In genomic region chr4:80322716-80323115, GRCh38 we compare ENCODE assay signal across 11 cellular contexts. TPM values are rescaled to one million over a fixed set of nuclear protein-coding genes. Genes with fewer than 3 reads are reported as not detected.
DNase-seq lines count a peak whose midpoint lies in the region; ATAC-seq, FAIRE-seq and TF ChIP-seq lines count a peak whose summit lies in the region.
"Had no signal": no experiment of that assay in that cellular context is flagged by ENCODE, and none has a peak within 500 bp of the region (broad histone marks: within the 10 kb centered on the region; RNA-seq: fewer than 3 reads in every experiment).

No MANE protein-coding gene starts in this region.

- H3K27ac ChIP-seq in RWPE1: no peak overlapping the region

- H3K9me3 Mint-ChIP-seq in activated T-helper 17 cell treated with anti-CD3 and anti-CD28 coated beads, Interleukin-2, amount 50 U/mL, for 72 hours: no peaks in the 10 kb centered on the region

- no peaks in the 10 kb centered on the region for H3K36me3 Mint-ChIP-seq in activated T-helper 17 cell treated with anti-CD3 and anti-CD28 coated beads, Interleukin-2, amount 50 U/mL, for 72 hours (ENCODE audit: low read depth)

- H3K4me1 Mint-ChIP-seq in activated T-helper 17 cell treated with anti-CD3 and anti-CD28 coated beads, Interleukin-2, amount 50 U/mL, for 72 hours: no peaks in the 10 kb centered on the region

- POLR2A ChIA-PET in RWPE1 (lab: Yijun Ruan, JAX; ENCODE audit: low non-redundant PET): no interaction called here

- CTCF ChIA-PET in RWPE1 (lab: Yijun Ruan, JAX): interaction anchor here (0.5 to 1.2 kb wide), 11 partner anchors 12 to 120 kb away, joined by 3 to 19 read pairs (median 4); partner anchors contain the start of genes CFAP299 and FGF5

- no peak overlapping the region for H3K27ac Mint-ChIP-seq in activated T-helper 17 cell treated with anti-CD3 and anti-CD28 coated beads, Interleukin-2, amount 50 U/mL, for 72 hours

- FAIRE-seq in H54 (lab: Jason Lieb, UNC): peak; percentile 91

- H3K27me3 Mint-ChIP-seq in activated T-helper 17 cell treated with anti-CD3 and anti-CD28 coated beads, Interleukin-2, amount 50 U/mL, for 72 hours: peaks cover 9% of the 10 kb centered on the region

- no peak for TF ChIP-seq CTCF in RWPE1 (conservative IDR thresholded peaks at IDR 0.05; ENCODE audit: low read depth)

- no peak for TF ChIP-seq POLR2A in H54 (IDR thresholded peaks at IDR 0.05; ENCODE audit: low read depth, low read length)

- no peak for ATAC-seq in activated T-helper 17 cell treated with anti-CD3 and anti-CD28 coated beads, Interleukin-2, amount 50 U/mL, for 72 hours (replicated peaks)
- ATAC-seq in GM19452 (IDR thresholded peaks at IDR 0.05; ENCODE audit: unreplicated experiment): no peak

- DNase-seq in AG08395 (ENCODE audit: low spot score): peak; percentile 64
- DNase-seq in H54 (ENCODE audit: insufficient read length, low spot score): no peak
- DNase-seq in RWPE1 (ENCODE audit: low spot score): peak; percentile 59
- peak; percentile 63 for DNase-seq in fibroblast of peridontal ligament (ENCODE audit: extremely low read depth)
- DNase-seq in medulla oblongata (ENCODE audit: extremely low spot score): no peak
- DNase-seq in activated CD4-positive, alpha-beta T cell treated with anti-CD3 and anti-CD28 coated beads for 1 hour: no peak
- DNase-seq: activated gamma-delta T cell; hippocampal formation; stimulated activated CD8-positive, alpha-beta memory T cell treated with anti-CD3 and anti-CD28 coated beads, Interleukin-4, amount 100 ng/mL, for 48 hours had no signal

- H3K4me3 Mint-ChIP-seq in activated T-helper 17 cell treated with anti-CD3 and anti-CD28 coated beads, Interleukin-2, amount 50 U/mL, for 72 hours: no peak overlapping the region

RNA-seq across cellular contexts. Expression of gene CFAP299, which starts 12.8 kb away (rescaled TPM):
- 1 to 10 TPM in 1 of 2 donors, not detected in 1; 1.1 TPM for total RNA-seq in activated T-helper 17 cell treated with anti-CD3 and anti-CD28 coated beads, Interleukin-2, amount 50 U/mL, for 72 hours

RNA-seq across cellular contexts. Expression of gene FGF5, which starts 56.3 kb away (rescaled TPM):
- not detected for total RNA-seq in activated T-helper 17 cell treated with anti-CD3 and anti-CD28 coated beads, Interleukin-2, amount 50 U/mL, for 72 hours

Comparison
In these comparisons a context has a peak if more than half of its experiments do, and no peak if none do; other contexts are left out.
1. DNase-seq: peak in AG08395 (single experiment), RWPE1 (single experiment) and fibroblast of peridontal ligament (single experiment); none in H54 (single experiment), medulla oblongata (single experiment) and activated CD4-positive, alpha-beta T cell treated with anti-CD3 and anti-CD28 coated beads for 1 hour (single experiment).